9 cellular contexts compared by ENCODE assay signal in genomic region chr14:30162066-30162465, GRCh38.
"Had no signal": no experiment of that assay in that cellular context is flagged by ENCODE, and none has a peak within 500 bp of the region (broad histone marks: within the 10 kb centered on the region; RNA-seq: fewer than 3 reads in every experiment).

No MANE protein-coding gene starts in this region.

- FAIRE-seq: H1, H54, K562 had no signal

- DNase-seq: H9, HCEC 1CT, IMR-90, KG1 had no signal

- ATAC-seq: GM23338, K562 had no signal

- H3K27ac ChIP-seq: HL-60 had no signal

- H3K4me3 ChIP-seq: GM23338, K562 had no signal
